In the genomic region with DNA sequence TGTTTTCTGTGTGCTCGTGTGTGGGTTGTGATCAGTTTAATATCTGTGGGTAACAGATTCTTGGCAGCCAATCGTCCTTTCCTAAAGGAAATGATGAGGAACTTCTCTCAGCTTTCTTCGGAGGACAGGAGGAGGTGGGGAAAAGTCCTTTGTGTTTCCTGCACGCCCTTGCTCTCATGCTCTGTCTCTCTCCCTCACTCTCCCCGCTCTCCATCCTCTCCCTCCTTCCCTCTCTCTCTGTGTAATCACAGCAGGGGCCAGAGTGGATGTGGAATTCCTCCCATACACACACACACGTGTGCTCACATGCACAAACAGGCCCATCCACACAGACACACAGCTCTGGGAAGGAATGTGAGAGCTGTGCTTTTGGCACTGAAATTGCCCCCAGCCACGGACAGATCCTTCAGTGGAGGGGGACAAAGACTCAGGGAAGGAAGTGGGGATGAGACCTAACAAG, we compare ENCODE assay signal across 11 cellular contexts.
DNase-seq lines count a peak whose midpoint lies in the region; ATAC-seq and TF ChIP-seq lines count a peak whose summit lies in the region.
"Had no signal": no experiment of that assay in that cellular context is flagged by ENCODE, and none has a peak within 500 bp of the region (broad histone marks: within the 10 kb centered on the region; RNA-seq: fewer than 3 reads in every experiment).

No MANE protein-coding gene starts in this region.

- H3K14ac ChIP-seq in H9 (ENCODE audit: insufficient read depth, low read length), result no peak overlapping the region

- TF ChIP-seq CTCF in H9 (conservative IDR thresholded peaks at IDR 0.05) (no peak), fibroblast of the aortic adventitia (IDR thresholded peaks at IDR 0.05; ENCODE audit: insufficient read depth, low read length) (no peak)

- TF ChIP-seq POLR2A in erythroblast (IDR thresholded peaks at IDR 0.05; ENCODE audit: low read length), result no peak

- H3K79me2 ChIP-seq in H9 (ENCODE audit: insufficient read depth, low read length), result no peaks in the 10 kb centered on the region

- no peaks in the 10 kb centered on the region for H3K27me3 ChIP-seq in H9 (ENCODE audit: insufficient read depth, low read length)
- H3K27me3 ChIP-seq: heart right ventricle had no signal

- H3K9ac ChIP-seq in H9 (ENCODE audit: extremely low read depth, insufficient read length, low read length), result no peak overlapping the region

- no peak overlapping the region for H2BK120ac ChIP-seq in H9 (ENCODE audit: low read depth, low read length, poor library complexity, severe bottlenecking)

- no peak overlapping the region for H2BK15ac ChIP-seq in H9 (ENCODE audit: low read depth, low read length)

- no peak overlapping the region for H3T11ph ChIP-seq in H9 (ENCODE audit: low read length)

- peaks cover 24 to 44% (median 38%) of the 10 kb centered on the region in 3 experiments; a peak in 6 of 7 replicates for H3K36me3 Mint-ChIP-seq in H9 (ENCODE audit: insufficient read depth in 1 of 3, low read depth in 3 of 3)
- H3K36me3 Mint-ChIP-seq in activated T-helper 1 cell treated with anti-CD3 and anti-CD28 coated beads, Interleukin-12 subunit alpha, Interleukin-12 subunit beta, Interleukin-2, Interleukin-4 antibody, amounts not matched to agents 30 ng/mL and 10 ng/mL and 1 ng/mL, durations not matched to agents 14 hours and 24 hours and 36 hours (ENCODE audit: low read depth), result peaks cover 19% of the 10 kb centered on the region

- no CpG with 5 or more reads among the region's 7 CpGs for WGBS in H9 (ENCODE audit: extremely low coverage, insufficient read length, low lambda C conversion rate)

- H3K4me1 ChIP-seq in H9 (ENCODE audit: insufficient read depth, low read length), result no peaks in the 10 kb centered on the region

- H3K27ac ChIP-seq in H9 (ENCODE audit: insufficient read length, low read depth, low read length), result no peak overlapping the region

- peaks cover 2% of the 10 kb centered on the region for H4K20me1 ChIP-seq in H9 (ENCODE audit: control insufficient read depth, insufficient read depth, insufficient read length)

- H3K56ac ChIP-seq in H9 (ENCODE audit: insufficient read length, low read depth, low read length), result no peak overlapping the region

- H3K4ac ChIP-seq in H9 (ENCODE audit: low read depth, low read length), result no peak overlapping the region

- H3K23me2 ChIP-seq in H9 (ENCODE audit: insufficient read length, low read depth, low read length, poor library complexity, severe bottlenecking), result no peaks in the 10 kb centered on the region

- intact Hi-C loops in activated T-helper 1 cell treated with anti-CD3 and anti-CD28 coated beads, Interleukin-12 subunit alpha, Interleukin-12 subunit beta, Interleukin-2, Interleukin-4 antibody, amounts not matched to agents 30 ng/mL and 10 ng/mL and 1 ng/mL, durations not matched to agents 14 hours and 24 hours and 36 hours (cut with micrococcal nuclease), result no loop called here

- H2BK5ac ChIP-seq in H9 (ENCODE audit: insufficient read length, low read length), result no peak overlapping the region

- H3K27ac Mint-ChIP-seq in H9, result peak overlapping the region in 2 of 3 experiments; percentile 65 to 76; a peak in 5 of 7 replicates
- peak overlapping the region; percentile 58 for H3K27ac Mint-ChIP-seq in activated T-helper 1 cell treated with anti-CD3 and anti-CD28 coated beads, Interleukin-12 subunit alpha, Interleukin-12 subunit beta, Interleukin-2, Interleukin-4 antibody, amounts not matched to agents 30 ng/mL and 10 ng/mL and 1 ng/mL, durations not matched to agents 14 hours and 24 hours and 36 hours

- no peak overlapping the region for H4K91ac ChIP-seq in H9 (ENCODE audit: insufficient read length, low read depth, low read length)

- H2AFZ ChIP-seq in H9 (ENCODE audit: low read length), result no peak overlapping the region

- H2BK20ac ChIP-seq in H9 (ENCODE audit: low read depth, low read length, poor library complexity, severe bottlenecking), result no peak overlapping the region

- H3K9me3 ChIP-seq in H9 (ENCODE audit: control insufficient read depth, low read depth, low read length), result no peaks in the 10 kb centered on the region
- H3K9me3 ChIP-seq: heart right ventricle had no signal

- no peak overlapping the region for H3K18ac ChIP-seq in H9 (ENCODE audit: insufficient read length, low read depth, low read length)

- peaks cover 11 to 22% of the 10 kb centered on the region in 2 experiments for H3K4me1 Mint-ChIP-seq in H9
- H3K4me1 Mint-ChIP-seq in activated T-helper 1 cell treated with anti-CD3 and anti-CD28 coated beads, Interleukin-12 subunit alpha, Interleukin-12 subunit beta, Interleukin-2, Interleukin-4 antibody, amounts not matched to agents 30 ng/mL and 10 ng/mL and 1 ng/mL, durations not matched to agents 14 hours and 24 hours and 36 hours (ENCODE audit: low read depth), result peaks cover 13% of the 10 kb centered on the region

- H3K4me3 ChIP-seq in fibroblast of the aortic adventitia (ENCODE audit: low read depth, low read length), result no peak overlapping the region
- H3K4me3 ChIP-seq: heart right ventricle had no signal

- H3K23ac ChIP-seq in H9 (ENCODE audit: insufficient read length, low read depth, low read length), result no peak overlapping the region

- no peak for DNase-seq in H9
- DNase-seq in activated T-helper 1 cell treated with anti-CD3 and anti-CD28 coated beads, Interleukin-12 subunit alpha, Interleukin-12 subunit beta, Interleukin-2, Interleukin-4 antibody, amounts not matched to agents 30 ng/mL and 10 ng/mL and 1 ng/mL, durations not matched to agents 14 hours and 24 hours and 36 hours (ENCODE audit: low spot score), result no peak
- DNase-seq in fibroblast of the aortic adventitia (ENCODE audit: low read depth), result peak; percentile 71
- DNase-seq in pulmonary artery endothelial cell (ENCODE audit: low read depth, low spot score), result peak; percentile 94
- DNase-seq in erythroblast (lab: John Stamatoyannopoulos, UW), result no peak
- DNase-seq: activated CD4-positive, alpha-beta T cell treated with anti-CD3 and anti-CD28 coated beads for 48 hours; heart right ventricle; naive thymus-derived CD8-positive, alpha-beta T cell had no signal

- ATAC-seq in HG02970 (IDR thresholded peaks at IDR 0.05; ENCODE audit: low FRiP score, unreplicated experiment) (no peak), GM21381 (IDR thresholded peaks at IDR 0.05; ENCODE audit: unreplicated experiment) (no peak), GM21528 (IDR thresholded peaks at IDR 0.05; ENCODE audit: low FRiP score, unreplicated experiment) (no peak)
- ATAC-seq: naive thymus-derived CD8-positive, alpha-beta T cell had no signal

- no peak overlapping the region for H2AK5ac ChIP-seq in H9 (ENCODE audit: insufficient read length, low read length)

- no peaks in the 10 kb centered on the region for H3K27me3 Mint-ChIP-seq in H9 (ENCODE audit: low read depth)
- H3K27me3 Mint-ChIP-seq in activated T-helper 1 cell treated with anti-CD3 and anti-CD28 coated beads, Interleukin-12 subunit alpha, Interleukin-12 subunit beta, Interleukin-2, Interleukin-4 antibody, amounts not matched to agents 30 ng/mL and 10 ng/mL and 1 ng/mL, durations not matched to agents 14 hours and 24 hours and 36 hours (ENCODE audit: insufficient read depth), result no peaks in the 10 kb centered on the region
- H3K27me3 Mint-ChIP-seq: naive thymus-derived CD8-positive, alpha-beta T cell had no signal

- H3K4me3 Mint-ChIP-seq in H9, result no peak overlapping the region
- no peak overlapping the region for H3K4me3 Mint-ChIP-seq in activated T-helper 1 cell treated with anti-CD3 and anti-CD28 coated beads, Interleukin-12 subunit alpha, Interleukin-12 subunit beta, Interleukin-2, Interleukin-4 antibody, amounts not matched to agents 30 ng/mL and 10 ng/mL and 1 ng/mL, durations not matched to agents 14 hours and 24 hours and 36 hours

- no peaks in the 10 kb centered on the region for H3K9me3 Mint-ChIP-seq in H9
- H3K9me3 Mint-ChIP-seq in activated T-helper 1 cell treated with anti-CD3 and anti-CD28 coated beads, Interleukin-12 subunit alpha, Interleukin-12 subunit beta, Interleukin-2, Interleukin-4 antibody, amounts not matched to agents 30 ng/mL and 10 ng/mL and 1 ng/mL, durations not matched to agents 14 hours and 24 hours and 36 hours, result no peaks in the 10 kb centered on the region
- H3K9me3 Mint-ChIP-seq: naive thymus-derived CD8-positive, alpha-beta T cell had no signal

- H3K4me2 ChIP-seq in H9 (ENCODE audit: insufficient read depth, insufficient read length, low read length), result no peak overlapping the region

- no peak overlapping the region for H4K8ac ChIP-seq in H9 (replicated peaks; ENCODE audit: insufficient read length, low read depth, low read length)

- H3K79me1 ChIP-seq in H9 (ENCODE audit: insufficient read depth, low read depth, low read length, poor library complexity, severe bottlenecking), result no peaks in the 10 kb centered on the region

- no peak overlapping the region for H2BK12ac ChIP-seq in H9 (ENCODE audit: insufficient read length, low read depth, low read length)

- no peak overlapping the region for H4K5ac ChIP-seq in H9 (ENCODE audit: insufficient read length, low read depth, low read length)

Comparison
In these comparisons a context has a peak if more than half of its experiments do, and no peak if none do; other contexts are left out.
1. DNase-seq: peak in fibroblast of the aortic adventitia (single experiment) and pulmonary artery endothelial cell (single experiment); none in H9 (single experiment), activated T-helper 1 cell treated with anti-CD3 and anti-CD28 coated beads, Interleukin-12 subunit alpha, Interleukin-12 subunit beta, Interleukin-2, Interleukin-4 antibody, amounts not matched to agents 30 ng/mL and 10 ng/mL and 1 ng/mL, durations not matched to agents 14 hours and 24 hours and 36 hours (single experiment) and erythroblast (0 of 2).